In genomic region chr11:17905477-17905876, GRCh38 we compare ENCODE assay signal across 11 cellular contexts.
DNase-seq lines count a peak whose midpoint lies in the region; ATAC-seq and TF ChIP-seq lines count a peak whose summit lies in the region.
"Had no signal": no experiment of that assay in that cellular context is flagged by ENCODE, and none has a peak within 500 bp of the region (broad histone marks: within the 10 kb centered on the region; RNA-seq: fewer than 3 reads in every experiment).

No MANE protein-coding gene starts in this region.

- ATAC-seq in GM19043 (IDR thresholded peaks at IDR 0.05; ENCODE audit: low read depth, unreplicated experiment) (peak; percentile 93), GM21723 (IDR thresholded peaks at IDR 0.05; ENCODE audit: unreplicated experiment) (peak; percentile 89), HG03135 (IDR thresholded peaks at IDR 0.05; ENCODE audit: unreplicated experiment) (peak; percentile 87), memory B cell (ENCODE audit: low read depth) (peak; percentile 46)

- H3K36me3 ChIP-seq in colonic mucosa: no peaks in the 10 kb centered on the region
- H3K36me3 ChIP-seq: vagina had no signal

- H3K36me3 Mint-ChIP-seq in memory B cell: peaks cover 35% of the 10 kb centered on the region

- H3K4me1 Mint-ChIP-seq in memory B cell: peaks cover 16% of the 10 kb centered on the region

- H3K4me1 ChIP-seq in colonic mucosa: no peaks in the 10 kb centered on the region
- H3K4me1 ChIP-seq: vagina had no signal

- no peak overlapping the region for H3K9ac ChIP-seq in colonic mucosa (ENCODE audit: low read depth in 2 of 2, low read length in 2 of 2)

- intact Hi-C loops in colonic mucosa (cut with DNase I): no loop called here

- no peak overlapping the region for H3K27ac Mint-ChIP-seq in memory B cell
- H3K27ac Mint-ChIP-seq: dendritic cell treated with granulocyte-macrophage colony-stimulating factor and Interleukin-4, amounts not matched to agents 40 ng/mL and 50 ng/mL, for 4 days had no signal

- H3K4me3 Mint-ChIP-seq in memory B cell: no peak overlapping the region
- H3K4me3 Mint-ChIP-seq: dendritic cell treated with granulocyte-macrophage colony-stimulating factor and Interleukin-4, amounts not matched to agents 40 ng/mL and 50 ng/mL, for 4 days had no signal

- H3K27me3 Mint-ChIP-seq in memory B cell: no peaks in the 10 kb centered on the region
- H3K27me3 Mint-ChIP-seq: dendritic cell treated with granulocyte-macrophage colony-stimulating factor and Interleukin-4, amounts not matched to agents 40 ng/mL and 50 ng/mL, for 4 days had no signal

- no peaks in the 10 kb centered on the region for H3K9me3 Mint-ChIP-seq in memory B cell
- H3K9me3 Mint-ChIP-seq: dendritic cell treated with granulocyte-macrophage colony-stimulating factor and Interleukin-4, amounts not matched to agents 40 ng/mL and 50 ng/mL, for 4 days had no signal

- no peak for TF ChIP-seq CTCF in colonic mucosa (IDR thresholded peaks at IDR 0.05)

- no peaks in the 10 kb centered on the region for H3K27me3 ChIP-seq in colonic mucosa
- H3K27me3 ChIP-seq: vagina had no signal

- no peaks in the 10 kb centered on the region for H3K9me3 ChIP-seq in colonic mucosa
- H3K9me3 ChIP-seq: vagina had no signal

- no peak for DNase-seq in memory B cell (ENCODE audit: low spot score in 2 of 2)
- no peak for DNase-seq in NCI-H1436 treated with DMSO at 0.1 percent for 48 hours (lab: John Stamatoyannopoulos, UW)
- DNase-seq in cerebellar nuclear complex (lab: John Stamatoyannopoulos, UW): no peak
- DNase-seq in colonic mucosa: no peak
- DNase-seq: activated CD4-positive, alpha-beta T cell treated with anti-CD3 and anti-CD28 coated beads, Interleukin-2, amount 50 U/mL, for 48 hours; activated naive CD4-positive, alpha-beta T cell treated with anti-CD3 and anti-CD28 coated beads, Interleukin-2, amount 50 U/mL, for 16 hours had no signal

- no peak overlapping the region for H3K27ac ChIP-seq in colonic mucosa
- H3K27ac ChIP-seq: vagina had no signal

- no peak overlapping the region for H3K4me3 ChIP-seq in colonic mucosa
- H3K4me3 ChIP-seq: vagina had no signal
